1 cellular context compared by ENCODE assay signal in genomic region chr18:74184875-74185274, GRCh38.
TF ChIP-seq lines count a peak whose summit lies in the region.

No MANE protein-coding gene starts in this region.

TF ChIP-seq in WTC11, 78 proteins besides CTCF, POLR2A, EP300 and RAD21 (continued from another document):
- TF ChIP-seq, protein P1, sequence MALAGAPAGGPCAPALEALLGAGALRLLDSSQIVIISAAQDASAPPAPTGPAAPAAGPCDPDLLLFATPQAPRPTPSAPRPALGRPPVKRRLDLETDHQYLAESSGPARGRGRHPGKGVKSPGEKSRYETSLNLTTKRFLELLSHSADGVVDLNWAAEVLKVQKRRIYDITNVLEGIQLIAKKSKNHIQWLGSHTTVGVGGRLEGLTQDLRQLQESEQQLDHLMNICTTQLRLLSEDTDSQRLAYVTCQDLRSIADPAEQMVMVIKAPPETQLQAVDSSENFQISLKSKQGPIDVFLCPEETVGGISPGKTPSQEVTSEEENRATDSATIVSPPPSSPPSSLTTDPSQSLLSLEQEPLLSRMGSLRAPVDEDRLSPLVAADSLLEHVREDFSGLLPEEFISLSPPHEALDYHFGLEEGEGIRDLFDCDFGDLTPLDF (CRISPR knock-in tag; IDR thresholded peaks at IDR 0.05): no peak
- no peak for TF ChIP-seq NR2C2 (CRISPR knock-in tag; IDR thresholded peaks at IDR 0.05)
- TF ChIP-seq ARID4B (CRISPR knock-in tag; IDR thresholded peaks at IDR 0.05; ENCODE audit: borderline replicate concordance): no peak
- TF ChIP-seq ATF3 (CRISPR knock-in tag; conservative IDR thresholded peaks at IDR 0.05): no peak
- no peak for TF ChIP-seq IRF2 (CRISPR knock-in tag; IDR thresholded peaks at IDR 0.05; ENCODE audit: borderline replicate concordance, low read depth)
- no peak for TF ChIP-seq FOXP1 (CRISPR knock-in tag; IDR thresholded peaks at IDR 0.05; ENCODE audit: borderline replicate concordance)
- TF ChIP-seq OVOL2 (CRISPR knock-in tag; IDR thresholded peaks at IDR 0.05; ENCODE audit: borderline replicate concordance): no peak
- no peak for TF ChIP-seq E2F4 (CRISPR knock-in tag; IDR thresholded peaks at IDR 0.05; ENCODE audit: borderline replicate concordance, low read depth)
- no peak for TF ChIP-seq ZNF317 (CRISPR knock-in tag; IDR thresholded peaks at IDR 0.05; ENCODE audit: borderline replicate concordance, low read depth)
- TF ChIP-seq, protein P2, sequence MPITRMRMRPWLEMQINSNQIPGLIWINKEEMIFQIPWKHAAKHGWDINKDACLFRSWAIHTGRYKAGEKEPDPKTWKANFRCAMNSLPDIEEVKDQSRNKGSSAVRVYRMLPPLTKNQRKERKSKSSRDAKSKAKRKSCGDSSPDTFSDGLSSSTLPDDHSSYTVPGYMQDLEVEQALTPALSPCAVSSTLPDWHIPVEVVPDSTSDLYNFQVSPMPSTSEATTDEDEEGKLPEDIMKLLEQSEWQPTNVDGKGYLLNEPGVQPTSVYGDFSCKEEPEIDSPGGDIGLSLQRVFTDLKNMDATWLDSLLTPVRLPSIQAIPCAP (CRISPR knock-in tag; IDR thresholded peaks at IDR 0.05): no peak
- TF ChIP-seq ZNF671 (CRISPR knock-in tag; IDR thresholded peaks at IDR 0.05): no peak
- TF ChIP-seq, protein P3, sequence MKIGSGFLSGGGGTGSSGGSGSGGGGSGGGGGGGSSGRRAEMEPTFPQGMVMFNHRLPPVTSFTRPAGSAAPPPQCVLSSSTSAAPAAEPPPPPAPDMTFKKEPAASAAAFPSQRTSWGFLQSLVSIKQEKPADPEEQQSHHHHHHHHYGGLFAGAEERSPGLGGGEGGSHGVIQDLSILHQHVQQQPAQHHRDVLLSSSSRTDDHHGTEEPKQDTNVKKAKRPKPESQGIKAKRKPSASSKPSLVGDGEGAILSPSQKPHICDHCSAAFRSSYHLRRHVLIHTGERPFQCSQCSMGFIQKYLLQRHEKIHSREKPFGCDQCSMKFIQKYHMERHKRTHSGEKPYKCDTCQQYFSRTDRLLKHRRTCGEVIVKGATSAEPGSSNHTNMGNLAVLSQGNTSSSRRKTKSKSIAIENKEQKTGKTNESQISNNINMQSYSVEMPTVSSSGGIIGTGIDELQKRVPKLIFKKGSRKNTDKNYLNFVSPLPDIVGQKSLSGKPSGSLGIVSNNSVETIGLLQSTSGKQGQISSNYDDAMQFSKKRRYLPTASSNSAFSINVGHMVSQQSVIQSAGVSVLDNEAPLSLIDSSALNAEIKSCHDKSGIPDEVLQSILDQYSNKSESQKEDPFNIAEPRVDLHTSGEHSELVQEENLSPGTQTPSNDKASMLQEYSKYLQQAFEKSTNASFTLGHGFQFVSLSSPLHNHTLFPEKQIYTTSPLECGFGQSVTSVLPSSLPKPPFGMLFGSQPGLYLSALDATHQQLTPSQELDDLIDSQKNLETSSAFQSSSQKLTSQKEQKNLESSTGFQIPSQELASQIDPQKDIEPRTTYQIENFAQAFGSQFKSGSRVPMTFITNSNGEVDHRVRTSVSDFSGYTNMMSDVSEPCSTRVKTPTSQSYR (CRISPR knock-in tag; IDR thresholded peaks at IDR 0.05): no peak
- no peak for TF ChIP-seq JAZF1 (CRISPR knock-in tag; IDR thresholded peaks at IDR 0.05)
- TF ChIP-seq, protein P4, sequence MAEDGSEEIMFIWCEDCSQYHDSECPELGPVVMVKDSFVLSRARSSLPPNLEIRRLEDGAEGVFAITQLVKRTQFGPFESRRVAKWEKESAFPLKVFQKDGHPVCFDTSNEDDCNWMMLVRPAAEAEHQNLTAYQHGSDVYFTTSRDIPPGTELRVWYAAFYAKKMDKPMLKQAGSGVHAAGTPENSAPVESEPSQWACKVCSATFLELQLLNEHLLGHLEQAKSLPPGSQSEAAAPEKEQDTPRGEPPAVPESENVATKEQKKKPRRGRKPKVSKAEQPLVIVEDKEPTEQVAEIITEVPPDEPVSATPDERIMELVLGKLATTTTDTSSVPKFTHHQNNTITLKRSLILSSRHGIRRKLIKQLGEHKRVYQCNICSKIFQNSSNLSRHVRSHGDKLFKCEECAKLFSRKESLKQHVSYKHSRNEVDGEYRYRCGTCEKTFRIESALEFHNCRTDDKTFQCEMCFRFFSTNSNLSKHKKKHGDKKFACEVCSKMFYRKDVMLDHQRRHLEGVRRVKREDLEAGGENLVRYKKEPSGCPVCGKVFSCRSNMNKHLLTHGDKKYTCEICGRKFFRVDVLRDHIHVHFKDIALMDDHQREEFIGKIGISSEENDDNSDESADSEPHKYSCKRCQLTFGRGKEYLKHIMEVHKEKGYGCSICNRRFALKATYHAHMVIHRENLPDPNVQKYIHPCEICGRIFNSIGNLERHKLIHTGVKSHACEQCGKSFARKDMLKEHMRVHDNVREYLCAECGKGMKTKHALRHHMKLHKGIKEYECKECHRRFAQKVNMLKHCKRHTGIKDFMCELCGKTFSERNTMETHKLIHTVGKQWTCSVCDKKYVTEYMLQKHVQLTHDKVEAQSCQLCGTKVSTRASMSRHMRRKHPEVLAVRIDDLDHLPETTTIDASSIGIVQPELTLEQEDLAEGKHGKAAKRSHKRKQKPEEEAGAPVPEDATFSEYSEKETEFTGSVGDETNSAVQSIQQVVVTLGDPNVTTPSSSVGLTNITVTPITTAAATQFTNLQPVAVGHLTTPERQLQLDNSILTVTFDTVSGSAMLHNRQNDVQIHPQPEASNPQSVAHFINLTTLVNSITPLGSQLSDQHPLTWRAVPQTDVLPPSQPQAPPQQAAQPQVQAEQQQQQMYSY (CRISPR knock-in tag; IDR thresholded peaks at IDR 0.05): no peak
- TF ChIP-seq, protein P5, sequence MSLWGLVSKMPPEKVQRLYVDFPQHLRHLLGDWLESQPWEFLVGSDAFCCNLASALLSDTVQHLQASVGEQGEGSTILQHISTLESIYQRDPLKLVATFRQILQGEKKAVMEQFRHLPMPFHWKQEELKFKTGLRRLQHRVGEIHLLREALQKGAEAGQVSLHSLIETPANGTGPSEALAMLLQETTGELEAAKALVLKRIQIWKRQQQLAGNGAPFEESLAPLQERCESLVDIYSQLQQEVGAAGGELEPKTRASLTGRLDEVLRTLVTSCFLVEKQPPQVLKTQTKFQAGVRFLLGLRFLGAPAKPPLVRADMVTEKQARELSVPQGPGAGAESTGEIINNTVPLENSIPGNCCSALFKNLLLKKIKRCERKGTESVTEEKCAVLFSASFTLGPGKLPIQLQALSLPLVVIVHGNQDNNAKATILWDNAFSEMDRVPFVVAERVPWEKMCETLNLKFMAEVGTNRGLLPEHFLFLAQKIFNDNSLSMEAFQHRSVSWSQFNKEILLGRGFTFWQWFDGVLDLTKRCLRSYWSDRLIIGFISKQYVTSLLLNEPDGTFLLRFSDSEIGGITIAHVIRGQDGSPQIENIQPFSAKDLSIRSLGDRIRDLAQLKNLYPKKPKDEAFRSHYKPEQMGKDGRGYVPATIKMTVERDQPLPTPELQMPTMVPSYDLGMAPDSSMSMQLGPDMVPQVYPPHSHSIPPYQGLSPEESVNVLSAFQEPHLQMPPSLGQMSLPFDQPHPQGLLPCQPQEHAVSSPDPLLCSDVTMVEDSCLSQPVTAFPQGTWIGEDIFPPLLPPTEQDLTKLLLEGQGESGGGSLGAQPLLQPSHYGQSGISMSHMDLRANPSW (CRISPR knock-in tag; conservative IDR thresholded peaks at IDR 0.05; ENCODE audit: low read depth): no peak
- TF ChIP-seq RORB (CRISPR knock-in tag; IDR thresholded peaks at IDR 0.05): no peak
- no peak for TF ChIP-seq HMGA2 (CRISPR knock-in tag; IDR thresholded peaks at IDR 0.05)
- no peak for TF ChIP-seq ZBTB21 (CRISPR knock-in tag; IDR thresholded peaks at IDR 0.05; ENCODE audit: borderline replicate concordance)
- TF ChIP-seq ZNF219 (CRISPR knock-in tag; IDR thresholded peaks at IDR 0.05; ENCODE audit: borderline replicate concordance): no peak
